ENCODE assay signal across 1 cellular context in the genomic region with DNA sequence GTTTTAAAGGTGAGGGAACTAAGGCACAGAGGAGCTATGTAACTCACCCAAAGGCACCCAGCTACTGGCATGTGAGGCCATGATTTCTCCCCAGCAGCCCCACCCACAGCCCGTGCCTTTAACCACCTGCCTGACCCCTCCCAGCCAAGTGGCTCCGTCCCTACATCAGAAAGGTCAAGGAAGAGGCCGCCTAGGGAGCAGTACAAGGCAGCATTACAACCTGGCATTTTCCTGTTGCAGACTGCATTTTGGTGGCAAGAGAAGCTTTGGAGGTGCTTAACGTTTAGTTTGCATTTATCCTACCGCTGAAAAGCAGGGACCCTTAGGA.
TF ChIP-seq lines count a peak whose summit lies in the region.

No MANE protein-coding gene starts in this region.

TF ChIP-seq in SK-N-SH treated with all-trans-retinoic acid at 6 μM for 48 hours, 23 proteins besides CTCF, POLR2A, EP300 and RAD21:
- TF ChIP-seq PATZ1 (CRISPR knock-in tag; IDR thresholded peaks at IDR 0.05; ENCODE audit: borderline replicate concordance) (no peak), RARB (CRISPR knock-in tag; IDR thresholded peaks at IDR 0.05) (no peak), PPARA (CRISPR knock-in tag; IDR thresholded peaks at IDR 0.05; ENCODE audit: borderline replicate concordance) (no peak), OSR1 (CRISPR knock-in tag; IDR thresholded peaks at IDR 0.05) (no peak), ESRRG (CRISPR knock-in tag; IDR thresholded peaks at IDR 0.05) (no peak), ISL1 (CRISPR knock-in tag; IDR thresholded peaks at IDR 0.05) (no peak), BACH2 (CRISPR knock-in tag; IDR thresholded peaks at IDR 0.05; ENCODE audit: borderline replicate concordance) (no peak), SNAI2 (CRISPR knock-in tag; IDR thresholded peaks at IDR 0.05) (no peak), ZNF8 (CRISPR knock-in tag; IDR thresholded peaks at IDR 0.05) (no peak), TCF4 (CRISPR knock-in tag; IDR thresholded peaks at IDR 0.05; ENCODE audit: borderline replicate concordance) (no peak), TSHZ2 (CRISPR knock-in tag; IDR thresholded peaks at IDR 0.05) (no peak), ARNTL (CRISPR knock-in tag; IDR thresholded peaks at IDR 0.05; ENCODE audit: borderline replicate concordance, low read depth) (no peak), ZC3H10 (CRISPR knock-in tag; IDR thresholded peaks at IDR 0.05) (no peak)
- TF ChIP-seq, protein P1, sequence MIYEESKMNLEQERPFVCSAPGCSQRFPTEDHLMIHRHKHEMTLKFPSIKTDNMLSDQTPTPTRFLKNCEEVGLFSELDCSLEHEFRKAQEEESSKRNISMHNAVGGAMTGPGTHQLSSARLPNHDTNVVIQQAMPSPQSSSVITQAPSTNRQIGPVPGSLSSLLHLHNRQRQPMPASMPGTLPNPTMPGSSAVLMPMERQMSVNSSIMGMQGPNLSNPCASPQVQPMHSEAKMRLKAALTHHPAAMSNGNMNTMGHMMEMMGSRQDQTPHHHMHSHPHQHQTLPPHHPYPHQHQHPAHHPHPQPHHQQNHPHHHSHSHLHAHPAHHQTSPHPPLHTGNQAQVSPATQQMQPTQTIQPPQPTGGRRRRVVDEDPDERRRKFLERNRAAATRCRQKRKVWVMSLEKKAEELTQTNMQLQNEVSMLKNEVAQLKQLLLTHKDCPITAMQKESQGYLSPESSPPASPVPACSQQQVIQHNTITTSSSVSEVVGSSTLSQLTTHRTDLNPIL (CRISPR knock-in tag; IDR thresholded peaks at IDR 0.05; ENCODE audit: low read depth), result no peak
- TF ChIP-seq, protein P2, sequence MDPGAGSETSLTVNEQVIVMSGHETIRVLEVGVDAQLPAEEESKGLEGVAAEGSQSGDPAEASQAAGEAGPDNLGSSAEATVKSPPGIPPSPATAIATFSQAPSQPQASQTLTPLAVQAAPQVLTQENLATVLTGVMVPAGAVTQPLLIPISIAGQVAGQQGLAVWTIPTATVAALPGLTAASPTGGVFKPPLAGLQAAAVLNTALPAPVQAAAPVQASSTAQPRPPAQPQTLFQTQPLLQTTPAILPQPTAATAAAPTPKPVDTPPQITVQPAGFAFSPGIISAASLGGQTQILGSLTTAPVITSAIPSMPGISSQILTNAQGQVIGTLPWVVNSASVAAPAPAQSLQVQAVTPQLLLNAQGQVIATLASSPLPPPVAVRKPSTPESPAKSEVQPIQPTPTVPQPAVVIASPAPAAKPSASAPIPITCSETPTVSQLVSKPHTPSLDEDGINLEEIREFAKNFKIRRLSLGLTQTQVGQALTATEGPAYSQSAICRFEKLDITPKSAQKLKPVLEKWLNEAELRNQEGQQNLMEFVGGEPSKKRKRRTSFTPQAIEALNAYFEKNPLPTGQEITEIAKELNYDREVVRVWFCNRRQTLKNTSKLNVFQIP (CRISPR knock-in tag; IDR thresholded peaks at IDR 0.05; ENCODE audit: borderline replicate concordance, low read depth), result no peak
- TF ChIP-seq, protein P3, sequence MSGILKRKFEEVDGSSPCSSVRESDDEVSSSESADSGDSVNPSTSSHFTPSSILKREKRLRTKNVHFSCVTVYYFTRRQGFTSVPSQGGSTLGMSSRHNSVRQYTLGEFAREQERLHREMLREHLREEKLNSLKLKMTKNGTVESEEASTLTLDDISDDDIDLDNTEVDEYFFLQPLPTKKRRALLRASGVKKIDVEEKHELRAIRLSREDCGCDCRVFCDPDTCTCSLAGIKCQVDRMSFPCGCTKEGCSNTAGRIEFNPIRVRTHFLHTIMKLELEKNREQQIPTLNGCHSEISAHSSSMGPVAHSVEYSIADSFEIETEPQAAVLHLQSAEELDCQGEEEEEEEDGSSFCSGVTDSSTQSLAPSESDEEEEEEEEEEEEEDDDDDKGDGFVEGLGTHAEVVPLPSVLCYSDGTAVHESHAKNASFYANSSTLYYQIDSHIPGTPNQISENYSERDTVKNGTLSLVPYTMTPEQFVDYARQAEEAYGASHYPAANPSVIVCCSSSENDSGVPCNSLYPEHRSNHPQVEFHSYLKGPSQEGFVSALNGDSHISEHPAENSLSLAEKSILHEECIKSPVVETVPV (CRISPR knock-in tag; IDR thresholded peaks at IDR 0.05), result no peak
